22 cellular contexts compared by ENCODE assay signal in genomic region chr2:182062329-182062972, GRCh38.
"Had no signal": no experiment of that assay in that cellular context is flagged by ENCODE, and none has a peak within 500 bp of the region (broad histone marks: within the 10 kb centered on the region; RNA-seq: fewer than 3 reads in every experiment).

No MANE protein-coding gene starts in this region.

- H3K27ac ChIP-seq: colonic mucosa, esophagus muscularis mucosa, foreskin keratinocyte, gastroesophageal sphincter, pancreas, sigmoid colon, stomach, thyroid gland had no signal

- H3K9me3 ChIP-seq: colonic mucosa, esophagus muscularis mucosa, gastroesophageal sphincter, heart left ventricle, pancreas, sigmoid colon, stomach, thyroid gland had no signal

- FAIRE-seq: endothelial cell of umbilical vein had no signal

- H3K36me3 ChIP-seq: colonic mucosa, esophagus muscularis mucosa, gastroesophageal sphincter, heart left ventricle, pancreas, sigmoid colon, stomach, thyroid gland had no signal

- H3K4me3 ChIP-seq: colonic mucosa, esophagus muscularis mucosa, gastroesophageal sphincter, heart left ventricle, pancreas, sigmoid colon, stomach, thyroid gland had no signal

- ATAC-seq: foreskin keratinocyte; gastroesophageal sphincter; left colon; naive thymus-derived CD8-positive, alpha-beta T cell; pancreas; stimulated activated effector memory CD8-positive, alpha-beta T cell treated with anti-CD3 and anti-CD28 coated beads, Interleukin-12 subunit alpha, Interleukin-12 subunit beta, amount 100 ng/mL, for 72 hours had no signal

- H3K4me1 ChIP-seq: colonic mucosa, sigmoid colon, thyroid gland had no signal

- DNase-seq: colonic mucosa; effector memory CD4-positive, alpha-beta T cell; foreskin keratinocyte; heart left ventricle; hippocampal formation; kidney glomerular epithelial cell; left colon; mesendoderm; naive thymus-derived CD8-positive, alpha-beta T cell; occipital lobe; pancreas; sigmoid colon; stimulated activated CD4-positive, alpha-beta T cell treated with anti-CD3 and anti-CD28 coated beads, Interleukin-2, amount 100 ng/mL, for 24 hours; stimulated activated CD4-positive, alpha-beta T cell treated with anti-CD3 and anti-CD28 coated beads, Interleukin-4, amount 100 ng/mL, for 24 hours; stimulated activated naive CD4-positive, alpha-beta T cell treated with Interleukin-2 at 50 U/mL for 16 hours; stomach; thyroid gland; trophoblast cell had no signal

- H3K27me3 ChIP-seq: colonic mucosa, esophagus muscularis mucosa, foreskin keratinocyte, gastroesophageal sphincter, heart left ventricle, pancreas, sigmoid colon, stomach, thyroid gland had no signal
